ENCODE assay signal across 8 cellular contexts in genomic region chr12:76560083-76560491, GRCh38. TPM values are rescaled to one million over a fixed set of nuclear protein-coding genes. Genes with fewer than 3 reads are reported as not detected.
A peak's percentile ranks its signal among the peaks of the same experiment; 100 is the strongest.
DNase-seq lines count a peak whose midpoint lies in the region; ATAC-seq and TF ChIP-seq lines count a peak whose summit lies in the region.

No MANE protein-coding gene starts in this region.

- TF ChIP-seq POLR2A in GM18505 (IDR thresholded peaks at IDR 0.05; ENCODE audit: borderline replicate concordance, extremely low read depth, insufficient read depth, insufficient read length) (no peak), esophagus squamous epithelium (IDR thresholded peaks at IDR 0.05) (peak in 1 of 4 donors; percentile 8), sigmoid colon (IDR thresholded peaks at IDR 0.05) (no peak)

- H3K79me2 ChIP-seq in PC-9 (ENCODE audit: low read depth): peaks cover 35% of the 10 kb centered on the region

- peak; percentile 40 for ATAC-seq in GM18505 (IDR thresholded peaks at IDR 0.05; ENCODE audit: unreplicated experiment)

- peak overlapping the region; percentile 98 for H3K4me2 ChIP-seq in PC-9

- H3K27ac ChIP-seq in HEK293 (ENCODE audit: extremely low read depth, low read depth, low read length): peak overlapping the region; percentile 77
- H3K27ac ChIP-seq in PC-9: peak overlapping the region; percentile 74
- H3K27ac ChIP-seq in esophagus squamous epithelium: peak overlapping the region; percentile 95 to 98 (median 98)
- peak overlapping the region; percentile 90 to 93 (median 92) for H3K27ac ChIP-seq in sigmoid colon

- no peaks in the 10 kb centered on the region; the same call in 1 of the 2 replicates for H3K4me1 ChIP-seq in HEK293 (ENCODE audit: control insufficient read depth, insufficient read depth, low read length)
- peaks cover 28% of the 10 kb centered on the region; the same call in 1 of the 2 replicates for H3K4me1 ChIP-seq in PC-9 (replicated peaks; ENCODE audit: insufficient read depth)
- H3K4me1 ChIP-seq in esophagus squamous epithelium: peaks cover 8 to 49% (median 14%) of the 10 kb centered on the region in 3 donors
- peaks cover 0 to 23% (median 14%) of the 10 kb centered on the region in 4 donors for H3K4me1 ChIP-seq in sigmoid colon

- no TSS peak for BruUV-seq in PC-9 (replicated peaks; lab: Mats Ljungman, UMichigan)

- H3F3A ChIP-seq in PC-9 (ENCODE audit: insufficient read depth, low read depth): peaks cover 8% of the 10 kb centered on the region; the same call in 1 of the 2 replicates

- TF ChIP-seq CTCF in HEK293 (tag by site-specific recombination; IDR thresholded peaks at IDR 0.05) (no peak), PC-9 (conservative IDR thresholded peaks at IDR 0.05) (no peak), esophagus squamous epithelium (IDR thresholded peaks at IDR 0.05) (no peak), sigmoid colon (IDR thresholded peaks at IDR 0.05) (no peak), GM20000 (IDR thresholded peaks at IDR 0.05; ENCODE audit: extremely low read depth, missing control alignments) (no peak)

- H3K27me3 ChIP-seq in PC-9 (ENCODE audit: insufficient read depth, low read depth) (no peaks in the 10 kb centered on the region), esophagus squamous epithelium (no peaks in the 10 kb centered on the region), sigmoid colon (no peaks in the 10 kb centered on the region)

- peak overlapping the region; percentile 99 for H2AFZ ChIP-seq in PC-9

- no peaks in the 10 kb centered on the region for H3K9me2 ChIP-seq in PC-9 (ENCODE audit: insufficient read depth)

- intact Hi-C loops in PC-9 (cut with micrococcal nuclease; ENCODE audit: unreplicated experiment): no loop called here
- intact Hi-C loops in esophagus squamous epithelium (cut with DNase I): no loop called here
- intact Hi-C loops in sigmoid colon (cut with DNase I): no loop called here

- H3K36me3 ChIP-seq in HEK293 (ENCODE audit: control insufficient read depth in 2 of 2, insufficient read depth in 1 of 2, low read length in 2 of 2): no peaks in the 10 kb centered on the region
- no peaks in the 10 kb centered on the region for H3K36me3 ChIP-seq in PC-9 (ENCODE audit: low read depth)
- no peaks in the 10 kb centered on the region for H3K36me3 ChIP-seq in esophagus squamous epithelium
- H3K36me3 ChIP-seq in sigmoid colon: no peaks in the 10 kb centered on the region

- no peaks in the 10 kb centered on the region for H4K20me1 ChIP-seq in PC-9 (ENCODE audit: insufficient read depth)

- no peaks in the 10 kb centered on the region for H3K9me3 ChIP-seq in HEK293 (ENCODE audit: control insufficient read depth, insufficient read depth, low read depth, low read length)
- no peaks in the 10 kb centered on the region for H3K9me3 ChIP-seq in PC-9 (ENCODE audit: insufficient read depth, low read depth)
- H3K9me3 ChIP-seq in esophagus squamous epithelium: no peaks in the 10 kb centered on the region
- H3K9me3 ChIP-seq in sigmoid colon: no peaks in the 10 kb centered on the region

- no peak for TF ChIP-seq EP300 in sigmoid colon (IDR thresholded peaks at IDR 0.05)

- POLR2A ChIA-PET in HEK293 (lab: Yijun Ruan, JAX) (interaction anchor here (1.0 to 1.9 kb wide), 6 partner anchors 9 to 293 kb away, joined by 3 to 9 read pairs (median 6); no protein-coding TSS in a partner anchor), PC-9 (lab: Charles Lee; ENCODE audit: unreplicated experiment) (interaction anchor here (0.6 kb wide), 1 partner anchor 1364 kb away, joined by 6 read pairs; no protein-coding TSS in a partner anchor)

- H3K4me3 ChIP-seq in HEK293 (ENCODE audit: low read depth, low read length) (peak overlapping the region; percentile 75), PC-9 (peak overlapping the region; percentile 91), esophagus squamous epithelium (peak overlapping the region; percentile 71 to 97 (median 86)), sigmoid colon (peak overlapping the region; percentile 72 to 90 (median 80))

- WGBS in esophagus squamous epithelium, 2 donors: 23 to 24% methylated on average over 8 of the region's 8 CpGs
- WGBS in sigmoid colon, 2 donors: 2 to 12% methylated on average over 8 of the region's 8 CpGs

- CTCF ChIA-PET in HEK293 (lab: Yijun Ruan, JAX): interaction anchor here (0.7 to 1.3 kb wide), 3 partner anchors 9 to 125 kb away, joined by 4 to 6 read pairs (median 5); no protein-coding TSS in a partner anchor
- CTCF ChIA-PET in PC-9 (lab: Charles Lee): interaction anchor here (0.6 kb wide), 1 partner anchor 138 kb away, joined by 3 read pairs; no protein-coding TSS in a partner anchor

- no peak for DNase-seq in PC-9
- DNase-seq in esophagus squamous epithelium (lab: John Stamatoyannopoulos, UW): no peak
- no peak for DNase-seq in sigmoid colon
- no peak for DNase-seq in GM20000 (ENCODE audit: low spot score)
- DNase-seq in NK-92 (lab: John Stamatoyannopoulos, UW; ENCODE audit: unreplicated experiment): no peak
- no peak for DNase-seq in cerebellar cortex (ENCODE audit: low spot score)

TF ChIP-seq in HEK293, 187 proteins besides CTCF, POLR2A, EP300 and RAD21 (continues in another document):
- TF ChIP-seq SCRT1 (tag by site-specific recombination; IDR thresholded peaks at IDR 0.05; ENCODE audit: borderline replicate concordance) (peak; percentile 69; the same call in 1 of the 2 replicates), ZSCAN16 (tag by site-specific recombination; IDR thresholded peaks at IDR 0.05) (0 out of 2 replicates have a peak, but pooled peaks have one; percentile 33), ZNF2 (tag by site-specific recombination; IDR thresholded peaks at IDR 0.05) (0 out of 2 replicates have a peak, but pooled peaks have one; percentile 27), ZNF114 (tag by site-specific recombination; IDR thresholded peaks at IDR 0.05) (no peak), TRIM28 (IDR thresholded peaks at IDR 0.05; ENCODE audit: borderline replicate concordance, low read length) (0 out of 2 replicates have a peak, but pooled peaks have one; percentile 32), BCL11A (tag by site-specific recombination; IDR thresholded peaks at IDR 0.05; ENCODE audit: low read depth) (0 out of 2 replicates have a peak, but pooled peaks have one; percentile 20), ZNF501 (tag by site-specific recombination; IDR thresholded peaks at IDR 0.05) (peak; percentile 3; the same call in 1 of the 2 replicates), ZNF791 (tag by site-specific recombination; IDR thresholded peaks at IDR 0.05) (no peak), ZNF302 (tag by site-specific recombination; IDR thresholded peaks at IDR 0.05; ENCODE audit: low read depth) (no peak), ZNF530 (tag by site-specific recombination; IDR thresholded peaks at IDR 0.05; ENCODE audit: low read depth) (no peak), ZNF654 (tag by site-specific recombination; IDR thresholded peaks at IDR 0.05; ENCODE audit: low read depth) (0 out of 2 replicates have a peak, but pooled peaks have one; percentile 16), REST (tag by site-specific recombination; IDR thresholded peaks at IDR 0.05) (0 out of 2 replicates have a peak, but pooled peaks have one; percentile 0), ZNF10 (tag by site-specific recombination; IDR thresholded peaks at IDR 0.05) (peak; percentile 7; the same call in 1 of the 2 replicates), HOXD13 (CRISPR knock-in tag; IDR thresholded peaks at IDR 0.05; ENCODE audit: borderline replicate concordance) (no peak), PRDM6 (tag by site-specific recombination; IDR thresholded peaks at IDR 0.05) (peak; percentile 63), ZXDB (tag by site-specific recombination; IDR thresholded peaks at IDR 0.05) (0 out of 2 replicates have a peak, but pooled peaks have one; percentile 11), ZNF292 (tag by site-specific recombination; IDR thresholded peaks at IDR 0.05; ENCODE audit: borderline replicate concordance, low read depth) (no peak)

RNA-seq across cellular contexts. Expression of gene OSBPL8, which starts 0.5 kb away (rescaled TPM):
- total RNA-seq in PC-9 (2021) (53.2 and 66.5 TPM in 2 replicates), esophagus squamous epithelium (10 to 100 TPM; 30.3 to 60.8 (median 43.0) TPM), sigmoid colon (10 to 100 TPM; 44.8 to 64.3 (median 52.3) TPM)
- 10 to 100 TPM in 2 of 3 donors, 1 to 10 TPM in 1; 7.6 to 11.1 (median 10.8) TPM for polyA plus RNA-seq in sigmoid colon
